ENCODE assay signal across 8 cellular contexts in genomic region chr20:49669601-49670189, GRCh38. TPM values are rescaled to one million over a fixed set of nuclear protein-coding genes. Genes with fewer than 3 reads are reported as not detected.
DNase-seq lines count a peak whose midpoint lies in the region; ATAC-seq and TF ChIP-seq lines count a peak whose summit lies in the region.

No MANE protein-coding gene starts in this region.

- no peak overlapping the region for H3K4ac ChIP-seq in IMR-90 (ENCODE audit: low read depth, low read length)

- no peak for TF ChIP-seq CTCF in DND-41 (IDR thresholded peaks at IDR 0.05; ENCODE audit: borderline replicate concordance, extremely low read depth, low read length, poor library complexity, severe bottlenecking)
- TF ChIP-seq CTCF in IMR-90 (conservative IDR thresholded peaks at IDR 0.05; ENCODE audit: low read depth, low read length) = no peak
- no peak for TF ChIP-seq CTCF in hepatocyte (IDR thresholded peaks at IDR 0.05; ENCODE audit: poor library complexity)
- no peak for TF ChIP-seq CTCF in omental fat pad (IDR thresholded peaks at IDR 0.05)

- H2AK9ac ChIP-seq in IMR-90 (replicated peaks; ENCODE audit: low read depth, low read length, poor library complexity) = no peak overlapping the region

- H3K9me1 ChIP-seq in IMR-90 (ENCODE audit: insufficient read depth, low read length) = peaks cover 4% of the 10 kb centered on the region; the same call in 1 of the 2 replicates

- TF ChIP-seq RAD21 in IMR-90 (IDR thresholded peaks at IDR 0.05; ENCODE audit: low read length) = no peak

- no peak overlapping the region for H2BK120ac ChIP-seq in IMR-90 (ENCODE audit: low read depth, low read length)

- H3K79me2 ChIP-seq in DND-41 (ENCODE audit: insufficient read depth, low read length) (peaks cover 82% of the 10 kb centered on the region), hepatocyte (peaks cover 92% of the 10 kb centered on the region)

- no peak overlapping the region for H3K18ac ChIP-seq in IMR-90 (ENCODE audit: low read depth, low read length)

- WGBS in IMR-90 (ENCODE audit: extremely low coverage in 2 of 2, insufficient read length in 1 of 2), 2 experiments = no CpG with 5 or more reads among the region's 7 CpGs
- WGBS in hepatocyte (ENCODE audit: low lambda C conversion rate, missing lambda C conversion rate) = 90% methylated on average over 7 of the region's 7 CpGs

- H2AFZ ChIP-seq in DND-41 (ENCODE audit: low read depth, low read length) (no peak overlapping the region), IMR-90 (replicated peaks; ENCODE audit: low read length, poor library complexity) (no peak overlapping the region), hepatocyte (no peak overlapping the region)

- H3K4me1 ChIP-seq in DND-41 (ENCODE audit: insufficient read depth, low read length) (no peaks in the 10 kb centered on the region), IMR-90 (ENCODE audit: control insufficient read depth, insufficient read depth, low read length) (no peaks in the 10 kb centered on the region), hepatocyte (ENCODE audit: insufficient read depth) (peaks cover 31% of the 10 kb centered on the region)

- dilution Hi-C loops in IMR-90 (cut with HindIII; ENCODE audit: low sequenced_read_pairs, unreplicated experiment) = no loop called here

- H3K56ac ChIP-seq in IMR-90 (ENCODE audit: extremely low read depth, insufficient read depth, low read length) = no peak overlapping the region

- ATAC-seq in DND-41 (ENCODE audit: insufficient read depth, low read depth) = 0 out of 3 replicates have a peak, but pooled peaks have one; percentile 29
- ATAC-seq in GM21360 (IDR thresholded peaks at IDR 0.05; ENCODE audit: unreplicated experiment) = peak; percentile 48
- peak; percentile 44 for ATAC-seq in IMR-90 (ENCODE audit: low read depth)
- ATAC-seq in omental fat pad (ENCODE audit: low FRiP score) = no peak

- H3K9ac ChIP-seq in DND-41 (ENCODE audit: low read depth, low read length) (no peak overlapping the region), IMR-90 (ENCODE audit: low read depth, low read length) (no peak overlapping the region)

- H3K36me3 ChIP-seq in DND-41 (ENCODE audit: insufficient read depth, low read length) = no peaks in the 10 kb centered on the region
- no peaks in the 10 kb centered on the region for H3K36me3 ChIP-seq in IMR-90 (ENCODE audit: control insufficient read depth, insufficient read depth, low read length)
- H3K36me3 ChIP-seq in hepatocyte (replicated peaks; ENCODE audit: insufficient read depth, low read depth) = no peaks in the 10 kb centered on the region

- H4K20me1 ChIP-seq in DND-41 (ENCODE audit: insufficient read depth, low read length) (peaks cover 71% of the 10 kb centered on the region), IMR-90 (ENCODE audit: insufficient read depth, low read length) (peaks cover 72% of the 10 kb centered on the region), hepatocyte (ENCODE audit: insufficient read depth, poor library complexity, severe bottlenecking) (peaks cover 33% of the 10 kb centered on the region)

- BruUV-seq in IMR-90 (replicated peaks; lab: Mats Ljungman, UMichigan) = no TSS peak

- H3K9me2 ChIP-seq in hepatocyte (replicated peaks; ENCODE audit: insufficient read depth) = no peaks in the 10 kb centered on the region

- H4K91ac ChIP-seq in IMR-90 (ENCODE audit: insufficient read depth, low read depth, low read length) = no peak overlapping the region

- no peak overlapping the region for H3K14ac ChIP-seq in IMR-90 (replicated peaks; ENCODE audit: low read depth, low read length)

- H4K5ac ChIP-seq in IMR-90 (ENCODE audit: low read depth, low read length) = no peak overlapping the region

- POLR2A ChIA-PET in IMR-90 (lab: Charles Lee; ENCODE audit: unreplicated experiment) = interaction anchor here (0.5 to 0.8 kb wide), 2 partner anchors 10 to 317 kb away, joined by 3 read pairs; no protein-coding TSS in a partner anchor

- no peak overlapping the region for H3K4me3 ChIP-seq in DND-41 (ENCODE audit: low read depth in 1 of 2, low read length in 2 of 2)
- no peak overlapping the region for H3K4me3 ChIP-seq in IMR-90 (ENCODE audit: insufficient read depth, low read depth, low read length)
- H3K4me3 ChIP-seq in hepatocyte = no peak overlapping the region

- in situ Hi-C loops in IMR-90 (cut with MboI; ENCODE audit: low sequenced_read_pairs) = no loop called here

- H3K27me3 ChIP-seq in DND-41 (ENCODE audit: insufficient read depth, low read length, poor library complexity) (no peaks in the 10 kb centered on the region), IMR-90 (ENCODE audit: control insufficient read depth, insufficient read depth, low read length) (no peaks in the 10 kb centered on the region), hepatocyte (no peaks in the 10 kb centered on the region)

- H3K9me3 ChIP-seq in DND-41 (ENCODE audit: insufficient read depth, low read length, severe bottlenecking) = no peaks in the 10 kb centered on the region
- no peaks in the 10 kb centered on the region for H3K9me3 ChIP-seq in IMR-90 (ENCODE audit: control insufficient read depth, insufficient read depth, low read length)
- no peaks in the 10 kb centered on the region for H3K9me3 ChIP-seq in hepatocyte (ENCODE audit: low read depth)

- H2BK5ac ChIP-seq in IMR-90 (ENCODE audit: low read depth, low read length, poor library complexity, severe bottlenecking) = no peak overlapping the region

- intact Hi-C loops in IMR-90 (cut with micrococcal nuclease) = no loop called here
- intact Hi-C loops in posterior vena cava (cut with DNase I) = no loop called here

- H3K23ac ChIP-seq in IMR-90 (ENCODE audit: low read depth, low read length) = no peak overlapping the region

- H4K8ac ChIP-seq in IMR-90 (ENCODE audit: low read depth in 2 of 2, low read length in 2 of 2) = no peak overlapping the region

- H2AK5ac ChIP-seq in IMR-90 (ENCODE audit: low read depth, low read length) = no peak overlapping the region

- no peak overlapping the region for H2BK20ac ChIP-seq in IMR-90 (ENCODE audit: low read depth, low read length)

- CTCF ChIA-PET in IMR-90 (lab: Yijun Ruan, JAX) = no interaction called here

- no peak for DNase-seq in DND-41
- DNase-seq in IMR-90 = no peak
- DNase-seq in hepatocyte (ENCODE audit: low spot score) = no peak
- DNase-seq in DMS53 (lab: John Stamatoyannopoulos, UW) = no peak
- no peak for DNase-seq in posterior vena cava (ENCODE audit: low spot score)
- no peak for DNase-seq in omental fat pad (ENCODE audit: low spot score)
- DNase-seq in NCI-H2081 (lab: John Stamatoyannopoulos, UW) = no peak

- no peak overlapping the region for H2BK15ac ChIP-seq in IMR-90 (ENCODE audit: low read depth, low read length)

- TF ChIP-seq POLR2A in IMR-90 (IDR thresholded peaks at IDR 0.05; ENCODE audit: low read depth, low read length) = no peak

- H3K79me1 ChIP-seq in IMR-90 (ENCODE audit: low read depth in 1 of 2, low read length in 2 of 2) = peaks cover 32 to 72% of the 10 kb centered on the region in 2 experiments

- H3K27ac ChIP-seq in DND-41 (ENCODE audit: low read length) = no peak overlapping the region
- no peak overlapping the region for H3K27ac ChIP-seq in IMR-90 (ENCODE audit: insufficient read depth, low read length)
- peak overlapping the region; percentile 42 for H3K27ac ChIP-seq in hepatocyte

- H3K4me2 ChIP-seq in DND-41 (ENCODE audit: insufficient read depth, low read length) = no peak overlapping the region
- H3K4me2 ChIP-seq in IMR-90 (ENCODE audit: low read depth, low read length) = peak overlapping the region; percentile 39
- peak overlapping the region; percentile 60 for H3K4me2 ChIP-seq in hepatocyte

TF ChIP-seq in IMR-90, 13 proteins besides CTCF, POLR2A, EP300 and RAD21:
- no peak for TF ChIP-seq CHD1 (IDR thresholded peaks at IDR 0.05; ENCODE audit: low read depth, low read length)
- TF ChIP-seq MAFK (IDR thresholded peaks at IDR 0.05; ENCODE audit: low read depth, low read length) = no peak
- TF ChIP-seq ELK1 (IDR thresholded peaks at IDR 0.05; ENCODE audit: borderline replicate concordance, low read depth, low read length) = no peak
- no peak for TF ChIP-seq USF2 (IDR thresholded peaks at IDR 0.05; ENCODE audit: low read depth, low read length)
- TF ChIP-seq BHLHE40 (IDR thresholded peaks at IDR 0.05; ENCODE audit: low read depth, low read length) = no peak
- TF ChIP-seq MAZ (IDR thresholded peaks at IDR 0.05; ENCODE audit: borderline replicate concordance, low read depth, low read length) = no peak
- TF ChIP-seq CEBPB (IDR thresholded peaks at IDR 0.05; ENCODE audit: low read depth, low read length) = no peak
TF ChIP-seq in IMR-90: peak in this region for 0.

RNA-seq across cellular contexts. Expression of gene B4GALT5, which starts 44.0 kb away (rescaled TPM):
- total RNA-seq in IMR-90 (2012; rRNA removed) (11.3 and 13.9 TPM in 2 replicates), hepatocyte (41.8 and 42.5 TPM in 2 replicates), posterior vena cava (10 to 100 TPM; 26.1 to 35.2 TPM), omental fat pad (10 to 100 TPM; 27.0 to 93.1 (median 31.3) TPM)
- polyA plus RNA-seq in IMR-90 (2012; rRNA removed) (18.4 and 20.4 TPM in 2 replicates), hepatocyte (12.0 and 12.9 TPM in 2 replicates)
- 9.7 and 11.1 TPM in 2 replicates for polyA plus RNA-seq in IMR-90 (2012; cell fraction: cytosol; rRNA removed)
- polyA plus RNA-seq in IMR-90 (2012; cell fraction: nucleus; rRNA removed; ENCODE audit: low replicate concordance) = 6.4 and 14.9 TPM in 2 replicates
